ENCODE assay signal across 23 cellular contexts in genomic region chr5:37950436-37950835, GRCh38.
"Had no signal": no experiment of that assay in that cellular context is flagged by ENCODE, and none has a peak within 500 bp of the region (broad histone marks: within the 10 kb centered on the region; RNA-seq: fewer than 3 reads in every experiment).

No MANE protein-coding gene starts in this region.

- H3K27me3 ChIP-seq: colonic mucosa, esophagus squamous epithelium, heart right ventricle, left lung had no signal

- H3K4me1 ChIP-seq: colonic mucosa, esophagus squamous epithelium, gastrocnemius medialis, heart right ventricle, left lung, lower lobe of right lung had no signal

- H3K9me3 ChIP-seq: colonic mucosa, esophagus squamous epithelium, gastrocnemius medialis, heart right ventricle, lower lobe of right lung, mucosa of descending colon had no signal

- ATAC-seq: effector memory CD8-positive, alpha-beta T cell; esophagus mucosa; gastrocnemius medialis; heart right ventricle; left cardiac atrium; left lung; left ventricle myocardium superior; lower lobe of right lung; mucosa of descending colon; naive thymus-derived CD8-positive, alpha-beta T cell had no signal

- H3K27ac ChIP-seq: colonic mucosa, epithelial cell of prostate, esophagus squamous epithelium, gastrocnemius medialis, heart right ventricle, left lung, lower lobe of right lung had no signal

- DNase-seq: colonic mucosa; cortex of kidney; effector CD8-positive, alpha-beta T cell; effector memory CD8-positive, alpha-beta T cell; endodermal cell; erythroblast; esophagus squamous epithelium; foreskin fibroblast; foreskin melanocyte; gastrocnemius medialis; glutamatergic neuron; head of caudate nucleus; heart right ventricle; left cardiac atrium; left lung; left ventricle myocardium superior; lower lobe of right lung; mesenchymal stem cell; mucosa of descending colon; naive B cell; naive thymus-derived CD8-positive, alpha-beta T cell had no signal

- H3K4me3 ChIP-seq: colonic mucosa, esophagus squamous epithelium, gastrocnemius medialis, heart right ventricle, left lung, lower lobe of right lung, mucosa of descending colon had no signal

- H3K36me3 ChIP-seq: colonic mucosa, esophagus squamous epithelium, gastrocnemius medialis, heart right ventricle, left lung, lower lobe of right lung had no signal
